In genomic region chr16:66740010-66740409, GRCh38 we compare ENCODE assay signal across 8 cellular contexts. TPM values are rescaled to one million over a fixed set of nuclear protein-coding genes. Genes with fewer than 3 reads are reported as not detected.
DNase-seq lines count a peak whose midpoint lies in the region; ATAC-seq, FAIRE-seq and TF ChIP-seq lines count a peak whose summit lies in the region.

No MANE protein-coding gene starts in this region.

- DNase-seq in D341Med (ENCODE audit: low spot score) = peak; percentile 71
- DNase-seq in HT-29 (ENCODE audit: low spot score) = peak; percentile 59
- peak; percentile 17 for DNase-seq in UCSD-AML1 (lab: John Stamatoyannopoulos, UW; ENCODE audit: unreplicated experiment)
- DNase-seq in endothelial cell of umbilical vein (ENCODE audit: low read depth, low spot score) = peak; percentile 54
- peak in 5 of 9 donors; percentile 4 to 32 (median 25) for DNase-seq in naive thymus-derived CD4-positive, alpha-beta T cell
- DNase-seq in GOT3 (lab: John Stamatoyannopoulos, UW) = no peak
- no peak for DNase-seq in mesenteric fat pad (ENCODE audit: low spot score)

- H3K27ac Mint-ChIP-seq in naive thymus-derived CD4-positive, alpha-beta T cell = peak overlapping the region in 3 of 9 donors; percentile 1 to 40 (median 15)

- CTCF ChIA-PET in endothelial cell of umbilical vein (lab: Charles Lee) = interaction anchor here (0.6 to 4.3 kb wide), 19 partner anchors 9 to 132 kb away, joined by 3 to 69 read pairs (median 6); partner anchors contain the start of genes DYNC1LI2 and NAE1
- CTCF ChIA-PET in naive thymus-derived CD4-positive, alpha-beta T cell (lab: Charles Lee) = interaction anchor here (0.6 to 2.5 kb wide), 4 partner anchors 12 to 333 kb away, joined by 3 to 14 read pairs (median 6); no protein-coding TSS in a partner anchor

- no peaks in the 10 kb centered on the region for H3K9me1 ChIP-seq in endothelial cell of umbilical vein (replicated peaks; ENCODE audit: control insufficient read depth, extremely low read depth, insufficient read depth, low read length)

- no peaks in the 10 kb centered on the region for H3K9me3 Mint-ChIP-seq in naive thymus-derived CD4-positive, alpha-beta T cell

- H3K4me1 Mint-ChIP-seq in naive thymus-derived CD4-positive, alpha-beta T cell = peaks cover 15 to 38% (median 29%) of the 10 kb centered on the region in 7 donors

- no peaks in the 10 kb centered on the region for H4K20me1 ChIP-seq in endothelial cell of umbilical vein (replicated peaks; ENCODE audit: control insufficient read depth, extremely low read depth, insufficient read depth, low read length)

- H3K4me3 Mint-ChIP-seq in naive thymus-derived CD4-positive, alpha-beta T cell = no peak overlapping the region

- H3K9ac ChIP-seq in endothelial cell of umbilical vein (replicated peaks; ENCODE audit: extremely low read depth, insufficient read depth, low read length) = no peak overlapping the region

- POLR2A ChIA-PET in endothelial cell of umbilical vein (lab: Charles Lee) = no interaction called here
- POLR2A ChIA-PET in naive thymus-derived CD4-positive, alpha-beta T cell (lab: Charles Lee) = no interaction called here

- dilution Hi-C loops in endothelial cell of umbilical vein (cut with MboI; ENCODE audit: extremely low pct_ligation_motif_present, low sequenced_read_pairs) = no loop called here

- peaks cover 0 to 37% (median 6%) of the 10 kb centered on the region in 5 donors for H3K36me3 Mint-ChIP-seq in naive thymus-derived CD4-positive, alpha-beta T cell

- peak overlapping the region; percentile 97 for H3K27ac ChIP-seq in endothelial cell of umbilical vein (ENCODE audit: insufficient read depth, low read depth, low read length)
- H3K27ac ChIP-seq in naive thymus-derived CD4-positive, alpha-beta T cell (ENCODE audit: low read depth, low read length) = no peak overlapping the region

- H3K4me1 ChIP-seq in endothelial cell of umbilical vein (ENCODE audit: control insufficient read depth, extremely low read depth, insufficient read depth, low read length) = peaks cover 34% of the 10 kb centered on the region
- H3K4me1 ChIP-seq in naive thymus-derived CD4-positive, alpha-beta T cell (ENCODE audit: control insufficient read depth in 2 of 2, insufficient read depth in 2 of 2, low read length in 2 of 2) = peaks cover 0 to 6% of the 10 kb centered on the region in 2 donors

- intact Hi-C loops in endothelial cell of umbilical vein (cut with micrococcal nuclease) = loop anchor here (1.0 to 5.0 kb wide), 4 partner anchors 12 to 333 kb away; no protein-coding TSS in a partner anchor
- intact Hi-C loops in naive thymus-derived CD4-positive, alpha-beta T cell (cut with micrococcal nuclease) = loop anchor here (1.0 kb wide), 2 partner anchors 89 to 334 kb away; no protein-coding TSS in a partner anchor

- H3K9me3 ChIP-seq in endothelial cell of umbilical vein (replicated peaks; ENCODE audit: control insufficient read depth, insufficient read depth, low read length) = no peaks in the 10 kb centered on the region
- H3K9me3 ChIP-seq in naive thymus-derived CD4-positive, alpha-beta T cell (ENCODE audit: control insufficient read depth in 2 of 3, low read length in 3 of 3) = no peaks in the 10 kb centered on the region

- no TSS peak for BruUV-seq in endothelial cell of umbilical vein (replicated peaks; lab: Mats Ljungman, UMichigan)

- H3K27me3 ChIP-seq in endothelial cell of umbilical vein (ENCODE audit: control insufficient read depth in 2 of 2, insufficient read depth in 2 of 2, low read length in 2 of 2) = no peaks in the 10 kb centered on the region
- H3K27me3 ChIP-seq in naive thymus-derived CD4-positive, alpha-beta T cell (ENCODE audit: control insufficient read depth in 2 of 2, insufficient read depth in 2 of 2, low read length in 2 of 2) = no peaks in the 10 kb centered on the region

- no peak overlapping the region for H3K4me3 ChIP-seq in endothelial cell of umbilical vein (replicated peaks in 1 of 3; ENCODE audit: insufficient read depth in 1 of 3, low read depth in 1 of 3, low read length in 3 of 3)
- no peak overlapping the region for H3K4me3 ChIP-seq in naive thymus-derived CD4-positive, alpha-beta T cell (ENCODE audit: low read length)

- TF ChIP-seq CTCF in endothelial cell of umbilical vein (IDR thresholded peaks at IDR 0.05; ENCODE audit: extremely low read depth in 1 of 2, insufficient read depth in 1 of 2, low read depth in 1 of 2, low read length in 2 of 2) = peak; percentile 58 to 60

- H3K27me3 Mint-ChIP-seq in naive thymus-derived CD4-positive, alpha-beta T cell = no peaks in the 10 kb centered on the region

- H2AFZ ChIP-seq in endothelial cell of umbilical vein (ENCODE audit: low read depth, low read length) = no peak overlapping the region

- H3K79me2 ChIP-seq in endothelial cell of umbilical vein (ENCODE audit: control insufficient read depth, insufficient read depth, low read length) = peaks cover 48% of the 10 kb centered on the region

- no peak for TF ChIP-seq POLR2A in endothelial cell of umbilical vein (IDR thresholded peaks at IDR 0.05; ENCODE audit: low read depth, low read length)

- no peak for FAIRE-seq in endothelial cell of umbilical vein (lab: Jason Lieb, UNC)

- ATAC-seq in naive thymus-derived CD4-positive, alpha-beta T cell = peak; percentile 62
- no peak for ATAC-seq in HG03439 (IDR thresholded peaks at IDR 0.05; ENCODE audit: unreplicated experiment)

- peak overlapping the region; percentile 4 for H3K4me2 ChIP-seq in endothelial cell of umbilical vein (ENCODE audit: insufficient read depth, low read length)

- H3K36me3 ChIP-seq in endothelial cell of umbilical vein (ENCODE audit: control insufficient read depth in 2 of 2, extremely low read depth in 1 of 2, insufficient read depth in 2 of 2, low read length in 2 of 2) = peaks cover 16 to 18% of the 10 kb centered on the region in 2 experiments
- H3K36me3 ChIP-seq in naive thymus-derived CD4-positive, alpha-beta T cell (ENCODE audit: control insufficient read depth in 2 of 3, insufficient read depth in 3 of 3, low read length in 3 of 3) = peaks cover 15 to 71% (median 15%) of the 10 kb centered on the region in 3 experiments

TF ChIP-seq in endothelial cell of umbilical vein, 7 proteins besides CTCF, POLR2A, EP300 and RAD21:
- TF ChIP-seq JUN (IDR thresholded peaks at IDR 0.05; ENCODE audit: borderline replicate concordance, insufficient read depth, insufficient read length, low read depth) = no peak
- TF ChIP-seq FOS (IDR thresholded peaks at IDR 0.05; ENCODE audit: borderline replicate concordance, insufficient read depth, low read length) = no peak
- TF ChIP-seq MAX (IDR thresholded peaks at IDR 0.05; ENCODE audit: insufficient read depth, insufficient read length) = no peak
- no peak for TF ChIP-seq MYC (IDR thresholded peaks at IDR 0.05; ENCODE audit: low read depth, low read length)
- no peak for TF ChIP-seq EZH2 (IDR thresholded peaks at IDR 0.05; ENCODE audit: borderline replicate concordance, low read depth, low read length, severe bottlenecking)
- no peak for TF ChIP-seq GATA2 (IDR thresholded peaks at IDR 0.05; ENCODE audit: insufficient read depth, insufficient read length, low read depth, low read length)
- no peak for TF ChIP-seq POLR2AphosphoS5 (IDR thresholded peaks at IDR 0.05; ENCODE audit: insufficient read depth, low read depth, low read length)

RNA-seq across cellular contexts. Expression of gene DYNC1LI2, which starts 11.4 kb away (rescaled TPM):
- 67.3 and 69.2 TPM in 2 replicates for total RNA-seq in HT-29 (2014; rRNA removed; shearing (Covaris generic))
- 156 and 159 TPM in 2 replicates for total RNA-seq in endothelial cell of umbilical vein
- 51.2 and 110 TPM in 2 replicates for polyA plus RNA-seq in endothelial cell of umbilical vein
- 53.9 and 54.1 TPM in 2 replicates for polyA plus RNA-seq in endothelial cell of umbilical vein (2011; cell fraction: cytosol; rRNA removed)
- 349 and 417 TPM in 2 replicates for polyA plus RNA-seq in endothelial cell of umbilical vein (2011; cell fraction: nucleus; rRNA removed)
- polyA plus RNA-seq in endothelial cell of umbilical vein (2012) = 90.8 and 106 TPM in 2 replicates
- polyA minus RNA-seq in endothelial cell of umbilical vein = 138 and 184 TPM in 2 replicates
- 21.7 TPM for polyA minus RNA-seq in endothelial cell of umbilical vein (2011; cell fraction: cytosol; rRNA and poly(A)+ RNA removed)
- 152 and 197 TPM in 2 replicates for polyA minus RNA-seq in endothelial cell of umbilical vein (2011; cell fraction: nucleus; rRNA and poly(A)+ RNA removed)
- total RNA-seq in naive thymus-derived CD4-positive, alpha-beta T cell = 10 to 100 TPM; 72.3 to 85.7 (median 80.9) TPM
- 10 to 100 TPM; 23.2 to 25.5 TPM for polyA plus RNA-seq in naive thymus-derived CD4-positive, alpha-beta T cell
- total RNA-seq in mesenteric fat pad = 162 TPM

RNA-seq across cellular contexts. Expression of gene CMTM4, which starts 43.5 kb away (rescaled TPM):
- total RNA-seq in HT-29 (2014; rRNA removed; shearing (Covaris generic)) = 65.1 and 70.2 TPM in 2 replicates
- 8.5 and 9.0 TPM in 2 replicates for total RNA-seq in endothelial cell of umbilical vein
- 7.1 and 10.7 TPM in 2 replicates for polyA plus RNA-seq in endothelial cell of umbilical vein
- polyA plus RNA-seq in endothelial cell of umbilical vein (2011; cell fraction: cytosol; rRNA removed) = 5.8 and 7.0 TPM in 2 replicates
- polyA plus RNA-seq in endothelial cell of umbilical vein (2011; cell fraction: nucleus; rRNA removed) = 18.6 and 21.6 TPM in 2 replicates
- polyA plus RNA-seq in endothelial cell of umbilical vein (2012) = 6.8 and 10.7 TPM in 2 replicates
- 19.7 and 21.4 TPM in 2 replicates for polyA minus RNA-seq in endothelial cell of umbilical vein
- polyA minus RNA-seq in endothelial cell of umbilical vein (2011; cell fraction: cytosol; rRNA and poly(A)+ RNA removed) = 28.7 TPM
- 9.9 and 10.6 TPM in 2 replicates for polyA minus RNA-seq in endothelial cell of umbilical vein (2011; cell fraction: nucleus; rRNA and poly(A)+ RNA removed)
- total RNA-seq in naive thymus-derived CD4-positive, alpha-beta T cell = 1 to 10 TPM; 1.5 to 2.5 (median 1.8) TPM
- polyA plus RNA-seq in naive thymus-derived CD4-positive, alpha-beta T cell = under 1 TPM; 0.07 to 0.12 TPM
- total RNA-seq in mesenteric fat pad = 17.9 TPM

Comparison
In these comparisons a context has a peak if more than half of its experiments do, and no peak if none do; other contexts are left out.
1. DNase-seq: peak in D341Med (single experiment), HT-29 (single experiment), UCSD-AML1 (single experiment), endothelial cell of umbilical vein (single experiment) and naive thymus-derived CD4-positive, alpha-beta T cell (5 of 9); none in GOT3 (single experiment) and mesenteric fat pad (single experiment).